22 cellular contexts compared by ENCODE assay signal in the genomic region with DNA sequence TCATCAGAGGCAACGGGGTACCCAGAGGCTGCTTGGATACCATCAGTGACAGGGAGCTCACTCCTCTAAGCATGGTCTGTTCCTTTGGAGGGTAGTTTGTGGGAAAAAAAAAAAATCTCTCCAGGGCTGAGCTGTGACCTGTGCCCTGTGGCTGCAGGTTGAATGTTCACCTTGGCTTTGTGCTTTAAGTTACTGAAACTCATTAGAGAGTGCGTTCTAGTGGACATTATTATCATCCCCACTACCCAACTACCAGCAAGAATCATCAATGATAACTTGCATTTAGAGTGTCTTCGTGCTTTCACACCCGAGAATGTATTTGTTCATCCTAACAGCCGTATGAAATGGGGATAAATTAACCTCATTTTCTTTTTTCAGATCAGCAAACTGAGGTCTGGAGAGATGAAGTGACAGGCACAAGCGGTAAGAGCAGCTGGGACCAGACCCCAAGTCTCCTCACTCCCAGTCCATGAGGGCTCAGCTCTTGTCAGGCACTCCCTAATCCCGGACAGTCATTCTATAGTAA.
"Had no signal": no experiment of that assay in that cellular context is flagged by ENCODE, and none has a peak within 500 bp of the region (broad histone marks: within the 10 kb centered on the region; RNA-seq: fewer than 3 reads in every experiment).

No MANE protein-coding gene starts in this region.

- H3K9me3 Mint-ChIP-seq: naive thymus-derived CD8-positive, alpha-beta T cell; neural progenitor cell; stimulated activated naive CD8-positive, alpha-beta T cell treated with anti-CD3 and anti-CD28 coated beads, Interleukin-15, amount 100 ng/mL, for 72 hours had no signal

- ATAC-seq: left cardiac atrium; left lung; lower lobe of right lung; naive thymus-derived CD8-positive, alpha-beta T cell; stimulated activated memory B cell treated with anti-CD40 and anti-IgM and Interleukin-4, amounts not matched to agents 10 μg/mL and 1 μg/mL and 100 μg/mL, for 72 hours; stimulated activated naive CD8-positive, alpha-beta T cell treated with anti-CD3 and anti-CD28 coated beads, Interleukin-15, amount 100 ng/mL, for 72 hours; upper lobe of right lung had no signal

- H3K4me1 Mint-ChIP-seq: naive thymus-derived CD8-positive, alpha-beta T cell; stimulated activated memory B cell treated with anti-CD40 and anti-IgM and Interleukin-4, amounts not matched to agents 10 μg/mL and 1 μg/mL and 100 μg/mL, for 72 hours; stimulated activated naive CD8-positive, alpha-beta T cell treated with anti-CD3 and anti-CD28 coated beads, Interleukin-15, amount 100 ng/mL, for 72 hours had no signal

- H3K27ac Mint-ChIP-seq: naive thymus-derived CD8-positive, alpha-beta T cell; nephron; neural progenitor cell; progenitor cell of endocrine pancreas; stimulated activated memory B cell treated with anti-CD40 and anti-IgM and Interleukin-4, amounts not matched to agents 10 μg/mL and 1 μg/mL and 100 μg/mL, for 72 hours; stimulated activated naive CD8-positive, alpha-beta T cell treated with anti-CD3 and anti-CD28 coated beads, Interleukin-15, amount 100 ng/mL, for 72 hours had no signal

- DNase-seq: hippocampal formation; left cardiac atrium; left lung; lower lobe of right lung; mammary epithelial cell; mesenchymal stem cell; naive thymus-derived CD8-positive, alpha-beta T cell; occipital lobe; stimulated activated CD4-positive, alpha-beta T cell treated with anti-CD3 and anti-CD28 coated beads, Interleukin-4, amount 100 ng/mL, for 4 hours; stimulated activated CD8-positive, alpha-beta memory T cell treated with anti-CD3 and anti-CD28 coated beads, Interleukin-4, amount 100 ng/mL, for 48 hours; stimulated activated naive CD4-positive, alpha-beta T cell treated with Interleukin-2 at 50 U/mL for 16 hours; stimulated activated naive CD8-positive, alpha-beta T cell treated with anti-CD3 and anti-CD28 coated beads, Interleukin-15, amount 100 ng/mL, for 72 hours; substantia nigra; transverse colon; upper lobe of right lung had no signal

- H3K27me3 ChIP-seq: neural progenitor cell, neutrophil, right atrium auricular region, right lobe of liver, transverse colon, upper lobe of right lung had no signal

- H3K27ac ChIP-seq: left lung, lower lobe of right lung, neural progenitor cell, neutrophil, right atrium auricular region, transverse colon, upper lobe of right lung had no signal

- H3K4me3 ChIP-seq: left lung, lower lobe of right lung, neural progenitor cell, right atrium auricular region, transverse colon, upper lobe of right lung had no signal

- H3K4me1 ChIP-seq: left lung, lower lobe of right lung, right atrium auricular region, transverse colon, upper lobe of right lung had no signal

- H3K36me3 Mint-ChIP-seq: naive thymus-derived CD8-positive, alpha-beta T cell; neural progenitor cell; stimulated activated memory B cell treated with anti-CD40 and anti-IgM and Interleukin-4, amounts not matched to agents 10 μg/mL and 1 μg/mL and 100 μg/mL, for 72 hours had no signal

- H3K9me3 ChIP-seq: left lung, lower lobe of right lung, neutrophil, right atrium auricular region, right lobe of liver, transverse colon, upper lobe of right lung had no signal

- H3K36me3 ChIP-seq: left lung, lower lobe of right lung, neural progenitor cell, neutrophil, right atrium auricular region, right lobe of liver, transverse colon, upper lobe of right lung had no signal

- H3K4me3 Mint-ChIP-seq: naive thymus-derived CD8-positive, alpha-beta T cell; nephron; neural progenitor cell; stimulated activated memory B cell treated with anti-CD40 and anti-IgM and Interleukin-4, amounts not matched to agents 10 μg/mL and 1 μg/mL and 100 μg/mL, for 72 hours; stimulated activated naive CD8-positive, alpha-beta T cell treated with anti-CD3 and anti-CD28 coated beads, Interleukin-15, amount 100 ng/mL, for 72 hours had no signal

- H3K27me3 Mint-ChIP-seq: stimulated activated naive CD8-positive, alpha-beta T cell treated with anti-CD3 and anti-CD28 coated beads, Interleukin-15, amount 100 ng/mL, for 72 hours had no signal
